33 cellular contexts compared by ENCODE assay signal in the genomic region with DNA sequence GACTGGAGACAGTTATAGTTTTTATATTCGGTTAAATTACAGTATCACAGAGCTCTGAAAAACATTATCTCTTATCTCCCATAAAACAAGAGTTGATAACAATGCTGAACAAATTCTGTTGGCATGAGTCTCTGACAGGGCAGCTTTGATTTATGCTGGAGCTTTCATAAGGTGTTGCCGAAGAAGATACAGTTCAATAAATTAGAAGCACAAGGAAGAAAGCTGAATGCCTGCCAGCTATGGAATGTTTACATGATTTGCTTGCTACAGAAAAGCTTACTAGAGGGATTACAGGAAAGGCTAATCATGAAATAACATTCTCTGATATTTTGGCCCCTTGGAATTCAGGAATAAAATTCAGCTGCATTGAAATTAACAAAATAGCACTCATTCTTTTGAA.
DNase-seq lines count a peak whose midpoint lies in the region; ATAC-seq, FAIRE-seq and TF ChIP-seq lines count a peak whose summit lies in the region.
"Had no signal": no experiment of that assay in that cellular context is flagged by ENCODE, and none has a peak within 500 bp of the region (broad histone marks: within the 10 kb centered on the region; RNA-seq: fewer than 3 reads in every experiment).

No MANE protein-coding gene starts in this region.

- POLR2A ChIA-PET in endothelial cell of umbilical vein (lab: Charles Lee) (no interaction called here), HEK293T (lab: Yijun Ruan, JAX) (no interaction called here)

- dilution Hi-C loops in endothelial cell of umbilical vein (cut with MboI; ENCODE audit: extremely low pct_ligation_motif_present, low sequenced_read_pairs) = no loop called here

- no TSS peak for BruUV-seq in endothelial cell of umbilical vein (replicated peaks; lab: Mats Ljungman, UMichigan)

- no peaks in the 10 kb centered on the region for H3K4me1 ChIP-seq in endothelial cell of umbilical vein (ENCODE audit: control insufficient read depth, extremely low read depth, insufficient read depth, low read length)
- H3K4me1 ChIP-seq: adrenal gland, BLaER1, left lung, prostate gland, stomach, thyroid gland, uterus had no signal

- TF ChIP-seq CTCF in AG10803 (conservative IDR thresholded peaks at IDR 0.05; ENCODE audit: low read length) (no peak), endothelial cell of umbilical vein (IDR thresholded peaks at IDR 0.05; ENCODE audit: extremely low read depth in 1 of 2, insufficient read depth in 1 of 2, low read depth in 1 of 2, low read length in 2 of 2) (no peak)

- CTCF ChIA-PET in endothelial cell of umbilical vein (lab: Charles Lee) (interaction anchor here (0.9 to 1.7 kb wide), 5 partner anchors 8 to 51 kb away, joined by 3 to 6 read pairs (median 3); no protein-coding TSS in a partner anchor), HEK293T (lab: Yijun Ruan, JAX) (no interaction called here)

- no peak overlapping the region for H3K4me2 ChIP-seq in endothelial cell of umbilical vein (ENCODE audit: insufficient read depth, low read length)
- H3K4me2 ChIP-seq: BLaER1, PC-9 had no signal

- no peak for TF ChIP-seq POLR2A in endothelial cell of umbilical vein (IDR thresholded peaks at IDR 0.05; ENCODE audit: low read depth, low read length)

- H3K4me3 ChIP-seq in AG10803 (ENCODE audit: low read length) (no peak overlapping the region), endothelial cell of umbilical vein (replicated peaks in 1 of 3; ENCODE audit: insufficient read depth in 1 of 3, low read depth in 1 of 3, low read length in 3 of 3) (no peak overlapping the region)
- H3K4me3 ChIP-seq: adrenal gland, BLaER1, left lung, PC-9, prostate gland, sigmoid colon, stomach, thyroid gland, uterus had no signal

- no peaks in the 10 kb centered on the region for H3K9me1 ChIP-seq in endothelial cell of umbilical vein (replicated peaks; ENCODE audit: control insufficient read depth, extremely low read depth, insufficient read depth, low read length)

- no peak for ATAC-seq in HG02973 (IDR thresholded peaks at IDR 0.05; ENCODE audit: unreplicated experiment)
- ATAC-seq: activated CD4-positive, CD25-positive, alpha-beta regulatory T cell treated with anti-CD3 and anti-CD28 coated beads, Interleukin-2, amount 50 U/mL, for 24 hours; left lung; naive thymus-derived CD4-positive, alpha-beta T cell had no signal

- no peaks in the 10 kb centered on the region for H4K20me1 ChIP-seq in endothelial cell of umbilical vein (replicated peaks; ENCODE audit: control insufficient read depth, extremely low read depth, insufficient read depth, low read length)
- H4K20me1 ChIP-seq: BLaER1 had no signal

- no peak for FAIRE-seq in endothelial cell of umbilical vein (lab: Jason Lieb, UNC)
- FAIRE-seq: GM12892 had no signal

- no peaks in the 10 kb centered on the region for H3K36me3 ChIP-seq in endothelial cell of umbilical vein (ENCODE audit: control insufficient read depth in 2 of 2, extremely low read depth in 1 of 2, insufficient read depth in 2 of 2, low read length in 2 of 2)
- H3K36me3 ChIP-seq: adrenal gland, BLaER1, brain microvascular endothelial cell, left lung, prostate gland, sigmoid colon, stomach, thyroid gland, uterus had no signal

- peak overlapping the region; percentile 33 for H2AFZ ChIP-seq in endothelial cell of umbilical vein (ENCODE audit: low read depth, low read length)
- H2AFZ ChIP-seq: PC-9 had no signal

- H3K9me3 ChIP-seq in endothelial cell of umbilical vein (replicated peaks; ENCODE audit: control insufficient read depth, insufficient read depth, low read length) = no peaks in the 10 kb centered on the region
- H3K9me3 ChIP-seq: adrenal gland, BLaER1, left lung, prostate gland, sigmoid colon, stomach, thyroid gland, uterus had no signal

- intact Hi-C loops in endothelial cell of umbilical vein (cut with micrococcal nuclease) = no loop called here

- no peak overlapping the region for H3K27ac ChIP-seq in endothelial cell of umbilical vein (ENCODE audit: insufficient read depth, low read depth, low read length)
- H3K27ac ChIP-seq: adrenal gland, BLaER1, brain microvascular endothelial cell, left lung, PC-9, prostate gland, sigmoid colon, stomach, thyroid gland, uterus had no signal

- DNase-seq in AG10803 (ENCODE audit: low read depth) = peak; percentile 15
- DNase-seq in M059J (ENCODE audit: low read depth) = peak; percentile 21
- DNase-seq in endothelial cell of umbilical vein (ENCODE audit: low read depth, low spot score) = peak; percentile 47
- DNase-seq in lung microvascular endothelial cell (ENCODE audit: low read depth in 2 of 2) = peak; percentile 1 to 23
- no peak for DNase-seq in HEK293T (ENCODE audit: extremely low spot score)
- no peak for DNase-seq in stimulated activated CD4-positive, alpha-beta T cell treated with anti-CD3 and anti-CD28 coated beads, Interleukin-4, amount 100 ng/mL, for 4 hours
- no peak for DNase-seq in NOMO-1 (lab: John Stamatoyannopoulos, UW; ENCODE audit: unreplicated experiment in 2 of 2)
- DNase-seq: activated CD4-positive, alpha-beta T cell treated with anti-CD3 and anti-CD28 coated beads, Interleukin-2, amount 50 U/mL, for 48 hours; activated naive CD4-positive, alpha-beta T cell treated with anti-CD3 and anti-CD28 coated beads for 36 hours; brain microvascular endothelial cell; glutamatergic neuron; HCEC 1CT; left lung; naive thymus-derived CD4-positive, alpha-beta T cell; NCI-H1092 treated with DMSO at 0.1 percent for 48 hours; NCI-H187 treated with DMSO at 0.1 percent for 48 hours; NCI-H2171 treated with DMSO at 0.1 percent for 48 hours; NCI-H510A treated with DMSO at 0.1 percent for 48 hours; nucleus accumbens; PC-9; sigmoid colon; stimulated activated CD4-positive, alpha-beta T cell treated with anti-CD3 and anti-CD28 coated beads, Interleukin-12 subunit alpha, Interleukin-12 subunit beta, amount 100 ng/mL, for 4 hours; stimulated activated CD4-positive, alpha-beta T cell treated with anti-CD3 and anti-CD28 coated beads, Interleukin-2, amount 100 ng/mL, for 48 hours; stomach; T-helper 2 cell; thyroid gland; uterus had no signal

- H3K9ac ChIP-seq in endothelial cell of umbilical vein (replicated peaks; ENCODE audit: extremely low read depth, insufficient read depth, low read length) = no peak overlapping the region
- H3K9ac ChIP-seq: BLaER1 had no signal

- no peaks in the 10 kb centered on the region for H3K27me3 ChIP-seq in endothelial cell of umbilical vein (ENCODE audit: control insufficient read depth in 2 of 2, insufficient read depth in 2 of 2, low read length in 2 of 2)
- H3K27me3 ChIP-seq: adrenal gland, BLaER1, brain microvascular endothelial cell, left lung, sigmoid colon, stomach, thyroid gland, uterus had no signal

- H3K79me2 ChIP-seq in endothelial cell of umbilical vein (ENCODE audit: control insufficient read depth, insufficient read depth, low read length) = no peaks in the 10 kb centered on the region

TF ChIP-seq in endothelial cell of umbilical vein, 7 proteins besides CTCF, POLR2A, EP300 and RAD21:
- TF ChIP-seq EZH2 (IDR thresholded peaks at IDR 0.05; ENCODE audit: borderline replicate concordance, low read depth, low read length, severe bottlenecking) (no peak), GATA2 (IDR thresholded peaks at IDR 0.05; ENCODE audit: insufficient read depth, insufficient read length, low read depth, low read length) (no peak), POLR2AphosphoS5 (IDR thresholded peaks at IDR 0.05; ENCODE audit: insufficient read depth, low read depth, low read length) (no peak), JUN (IDR thresholded peaks at IDR 0.05; ENCODE audit: borderline replicate concordance, insufficient read depth, insufficient read length, low read depth) (no peak), FOS (IDR thresholded peaks at IDR 0.05; ENCODE audit: borderline replicate concordance, insufficient read depth, low read length) (no peak), MYC (IDR thresholded peaks at IDR 0.05; ENCODE audit: low read depth, low read length) (no peak)
- TF ChIP-seq, protein P1, sequence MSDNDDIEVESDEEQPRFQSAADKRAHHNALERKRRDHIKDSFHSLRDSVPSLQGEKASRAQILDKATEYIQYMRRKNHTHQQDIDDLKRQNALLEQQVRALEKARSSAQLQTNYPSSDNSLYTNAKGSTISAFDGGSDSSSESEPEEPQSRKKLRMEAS (IDR thresholded peaks at IDR 0.05; ENCODE audit: insufficient read depth, insufficient read length) = no peak

TF ChIP-seq in HEK293T, 16 proteins besides CTCF, POLR2A, EP300 and RAD21:
- TF ChIP-seq FOXM1 (IDR thresholded peaks at IDR 0.05; ENCODE audit: borderline replicate concordance) (no peak), ZNF384 (IDR thresholded peaks at IDR 0.05) (no peak), LEF1 (IDR thresholded peaks at IDR 0.05; ENCODE audit: borderline replicate concordance) (no peak), SP1 (IDR thresholded peaks at IDR 0.05) (no peak), ELF4 (IDR thresholded peaks at IDR 0.05) (no peak), ARNT (IDR thresholded peaks at IDR 0.05) (no peak)

Comparison
In these comparisons a context has a peak if more than half of its experiments do, and no peak if none do; other contexts are left out.
1. DNase-seq: peak in AG10803 (single experiment), M059J (single experiment), endothelial cell of umbilical vein (single experiment) and lung microvascular endothelial cell (2 of 2); none in HEK293T (single experiment), stimulated activated CD4-positive, alpha-beta T cell treated with anti-CD3 and anti-CD28 coated beads, Interleukin-4, amount 100 ng/mL, for 4 hours (0 of 2) and NOMO-1 (0 of 2).